In the genomic region with DNA sequence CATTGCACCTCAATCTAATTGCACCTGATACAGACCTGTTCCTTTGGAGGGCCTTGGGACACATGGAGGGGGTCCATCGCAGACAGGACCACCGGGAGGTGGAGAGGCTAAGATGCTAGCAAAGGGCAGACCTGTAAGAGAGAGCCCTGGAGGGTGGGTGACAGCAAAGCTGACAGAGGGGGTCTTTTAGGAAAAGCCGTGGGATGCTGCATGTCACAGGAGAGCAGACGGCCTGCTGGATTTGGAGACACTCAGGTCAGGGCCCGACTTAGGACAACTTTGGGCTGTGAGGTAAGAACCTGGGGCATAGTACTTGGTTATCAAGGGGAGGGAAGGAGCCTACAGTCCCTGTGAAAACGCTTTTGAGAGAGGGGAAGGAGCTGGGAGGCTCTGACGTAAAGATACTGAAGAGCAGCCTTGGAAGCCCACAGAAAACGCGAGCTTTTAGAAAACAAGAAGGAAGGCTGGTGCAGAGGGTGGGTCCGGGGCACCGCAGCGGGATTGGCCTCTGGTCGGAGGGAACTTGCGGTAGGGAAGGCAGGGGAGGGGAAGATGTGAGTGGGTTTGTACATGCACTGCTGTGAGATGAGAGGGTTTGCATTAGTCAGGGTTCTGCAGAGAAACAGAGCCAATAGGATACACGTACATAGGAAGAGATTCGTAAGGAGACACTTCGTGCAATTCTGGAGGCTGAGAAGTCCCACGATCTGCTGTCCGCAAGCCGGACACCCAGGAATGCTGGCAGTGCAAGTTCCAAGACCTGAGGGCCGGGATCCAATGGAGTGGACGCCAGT, we compare ENCODE assay signal across 1 cellular context.
TF ChIP-seq lines count a peak whose summit lies in the region.

No MANE protein-coding gene starts in this region.

TF ChIP-seq in SK-N-SH, 30 proteins besides CTCF, POLR2A, EP300 and RAD21 (continued from another document):
- TF ChIP-seq, protein P1, sequence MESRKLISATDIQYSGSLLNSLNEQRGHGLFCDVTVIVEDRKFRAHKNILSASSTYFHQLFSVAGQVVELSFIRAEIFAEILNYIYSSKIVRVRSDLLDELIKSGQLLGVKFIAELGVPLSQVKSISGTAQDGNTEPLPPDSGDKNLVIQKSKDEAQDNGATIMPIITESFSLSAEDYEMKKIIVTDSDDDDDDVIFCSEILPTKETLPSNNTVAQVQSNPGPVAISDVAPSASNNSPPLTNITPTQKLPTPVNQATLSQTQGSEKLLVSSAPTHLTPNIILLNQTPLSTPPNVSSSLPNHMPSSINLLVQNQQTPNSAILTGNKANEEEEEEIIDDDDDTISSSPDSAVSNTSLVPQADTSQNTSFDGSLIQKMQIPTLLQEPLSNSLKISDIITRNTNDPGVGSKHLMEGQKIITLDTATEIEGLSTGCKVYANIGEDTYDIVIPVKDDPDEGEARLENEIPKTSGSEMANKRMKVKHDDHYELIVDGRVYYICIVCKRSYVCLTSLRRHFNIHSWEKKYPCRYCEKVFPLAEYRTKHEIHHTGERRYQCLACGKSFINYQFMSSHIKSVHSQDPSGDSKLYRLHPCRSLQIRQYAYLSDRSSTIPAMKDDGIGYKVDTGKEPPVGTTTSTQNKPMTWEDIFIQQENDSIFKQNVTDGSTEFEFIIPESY (IDR thresholded peaks at IDR 0.05; ENCODE audit: borderline replicate concordance, low read depth): no peak
- no peak for TF ChIP-seq NFIC (IDR thresholded peaks at IDR 0.05; ENCODE audit: borderline replicate concordance)
